In genomic region chr7:151432658-151433521, GRCh38 we compare ENCODE assay signal across 8 cellular contexts.
DNase-seq lines count a peak whose midpoint lies in the region; ATAC-seq and TF ChIP-seq lines count a peak whose summit lies in the region.

No MANE protein-coding gene starts in this region.

- peak overlapping the region; percentile 50 for H3K4me3 Mint-ChIP-seq in T-helper 2 cell treated with Interferon-gamma antibody and Interleukin-4, amounts not matched to agents 5 μg/mL and 100 μg/mL, for 36 hours

- no peaks in the 10 kb centered on the region for H3K9me3 Mint-ChIP-seq in T-helper 2 cell treated with Interferon-gamma antibody and Interleukin-4, amounts not matched to agents 5 μg/mL and 100 μg/mL, for 36 hours

- POLR2A ChIA-PET in GM10248 (lab: Yijun Ruan, JAX), result no interaction called here

- peak; percentile 65 for ATAC-seq in GM21723 (IDR thresholded peaks at IDR 0.05; ENCODE audit: unreplicated experiment)

- no peak overlapping the region for H3K4me3 ChIP-seq in fibroblast of pulmonary artery (replicated peaks; ENCODE audit: low read depth, low read length)

- CTCF ChIA-PET in GM10248 (lab: Yijun Ruan, JAX), result interaction anchor here (1.5 kb wide), 2 partner anchors 15 to 26 kb away, joined by 3 to 6 read pairs; no protein-coding TSS in a partner anchor

- peaks cover 38% of the 10 kb centered on the region for H3K4me1 Mint-ChIP-seq in T-helper 2 cell treated with Interferon-gamma antibody and Interleukin-4, amounts not matched to agents 5 μg/mL and 100 μg/mL, for 36 hours (ENCODE audit: low read depth)

- DNase-seq in GM10248 (ENCODE audit: extremely low spot score) (peak; percentile 71), fibroblast of pulmonary artery (ENCODE audit: low read depth) (no peak), HUDEP-2 (lab: John Stamatoyannopoulos, UW; ENCODE audit: unreplicated experiment in 76 of 76) (no peak), ecto neural progenitor cell (ENCODE audit: low spot score) (no peak), NCI-H446 (lab: John Stamatoyannopoulos, UW) (no peak), NCI-H748 treated with DMSO at 0.1 percent for 48 hours (lab: John Stamatoyannopoulos, UW) (no peak)
- DNase-seq in T-helper 2 cell treated with Interferon-gamma antibody and Interleukin-4, amounts not matched to agents 5 μg/mL and 100 μg/mL, for 36 hours (ENCODE audit: low spot score), result peak; percentile 50

- TF ChIP-seq CTCF in GM10248 (IDR thresholded peaks at IDR 0.05; ENCODE audit: control extremely low read depth, extremely low read depth, low read depth, missing control alignments), result no peak
- TF ChIP-seq CTCF in fibroblast of pulmonary artery (IDR thresholded peaks at IDR 0.05; ENCODE audit: low read length, missing control alignments), result peak; percentile 7

- H3K27ac Mint-ChIP-seq in T-helper 2 cell treated with Interferon-gamma antibody and Interleukin-4, amounts not matched to agents 5 μg/mL and 100 μg/mL, for 36 hours, result peak overlapping the region; percentile 80

- no peaks in the 10 kb centered on the region for H3K27me3 Mint-ChIP-seq in T-helper 2 cell treated with Interferon-gamma antibody and Interleukin-4, amounts not matched to agents 5 μg/mL and 100 μg/mL, for 36 hours (ENCODE audit: low read depth)

- H3K36me3 Mint-ChIP-seq in T-helper 2 cell treated with Interferon-gamma antibody and Interleukin-4, amounts not matched to agents 5 μg/mL and 100 μg/mL, for 36 hours (ENCODE audit: low read depth), result no peaks in the 10 kb centered on the region

Comparison
In these comparisons a context has a peak if more than half of its experiments do, and no peak if none do; other contexts are left out.
1. DNase-seq: peak in GM10248 (single experiment) and T-helper 2 cell treated with Interferon-gamma antibody and Interleukin-4, amounts not matched to agents 5 μg/mL and 100 μg/mL, for 36 hours (single experiment); none in fibroblast of pulmonary artery (single experiment), HUDEP-2 (0 of 76), ecto neural progenitor cell (single experiment), NCI-H446 (0 of 2) and NCI-H748 treated with DMSO at 0.1 percent for 48 hours (single experiment).